ENCODE assay signal across 10 cellular contexts in genomic region chr17:50181601-50182345, GRCh38. TPM values are rescaled to one million over a fixed set of nuclear protein-coding genes. Genes with fewer than 3 reads are reported as not detected.
A peak's percentile ranks its signal among the peaks of the same experiment; 100 is the strongest.
DNase-seq lines count a peak whose midpoint lies in the region; ATAC-seq and TF ChIP-seq lines count a peak whose summit lies in the region.
"Had no signal": no experiment of that assay in that cellular context is flagged by ENCODE, and none has a peak within 500 bp of the region (broad histone marks: within the 10 kb centered on the region; RNA-seq: fewer than 3 reads in every experiment).

No MANE protein-coding gene starts in this region.

- 78 to 79% methylated on average over 10 of the region's 10 CpGs for WGBS in heart right ventricle, 2 donors
- 73 to 80% methylated on average over 10 of the region's 10 CpGs for WGBS in thyroid gland, 2 donors

- H3K36me3 ChIP-seq in heart right ventricle (peaks cover 0 to 22% (median 8%) of the 10 kb centered on the region in 9 donors), thyroid gland (peaks cover 0 to 2% of the 10 kb centered on the region in 2 donors)

- intact Hi-C loops in left ventricle myocardium superior (cut with micrococcal nuclease), result no loop called here
- intact Hi-C loops in heart right ventricle (cut with DNase I), result no loop called here
- intact Hi-C loops in thyroid gland (cut with DNase I), result no loop called here

- TF ChIP-seq CTCF in heart right ventricle (IDR thresholded peaks at IDR 0.05) (no peak), glutamatergic neuron (IDR thresholded peaks at IDR 0.05; ENCODE audit: partially characterized antibody, unreplicated experiment) (no peak), thyroid gland (IDR thresholded peaks at IDR 0.05) (no peak)

- TF ChIP-seq POLR2A in thyroid gland (IDR thresholded peaks at IDR 0.05), result no peak

- peaks cover 5% of the 10 kb centered on the region for H3K27me3 Mint-ChIP-seq in glutamatergic neuron (ENCODE audit: unreplicated experiment)
- H3K27me3 Mint-ChIP-seq: memory B cell had no signal

- H3K4me1 ChIP-seq in heart right ventricle (peaks cover 19 to 42% (median 22%) of the 10 kb centered on the region in 9 donors), thyroid gland (peaks cover 11 to 21% of the 10 kb centered on the region in 2 donors)

- H3K4me3 ChIP-seq in heart right ventricle (no peak overlapping the region), thyroid gland (replicated peaks in 1 of 3) (no peak overlapping the region)
- H3K4me3 ChIP-seq: testis had no signal

- DNase-seq in left ventricle myocardium superior, result peak; percentile 16
- no peak for DNase-seq in heart right ventricle
- DNase-seq in glutamatergic neuron, result no peak
- no peak for DNase-seq in medulla oblongata (ENCODE audit: extremely low spot score)
- no peak for DNase-seq in thyroid gland
- DNase-seq in NCI-H774 (lab: John Stamatoyannopoulos, UW), result no peak
- DNase-seq: testis had no signal

- peak overlapping the region; percentile 23 for H3K27ac Mint-ChIP-seq in glutamatergic neuron (ENCODE audit: unreplicated experiment)
- H3K27ac Mint-ChIP-seq: memory B cell had no signal

- H3K27me3 ChIP-seq in heart right ventricle (no peaks in the 10 kb centered on the region), thyroid gland (no peaks in the 10 kb centered on the region)
- H3K27me3 ChIP-seq: testis had no signal

- no peak for ATAC-seq in left ventricle myocardium superior
- ATAC-seq in heart right ventricle, result no peak

- peak overlapping the region; percentile 27 for H3K4me3 Mint-ChIP-seq in glutamatergic neuron (ENCODE audit: unreplicated experiment)
- H3K4me3 Mint-ChIP-seq: memory B cell had no signal

- H3K27ac ChIP-seq in heart right ventricle, result peak overlapping the region in 2 of 10 donors; percentile 4 to 7
- H3K27ac ChIP-seq in thyroid gland, result no peak overlapping the region
- H3K27ac ChIP-seq: epithelial cell of prostate, testis had no signal

- H3K36me3 Mint-ChIP-seq in glutamatergic neuron (ENCODE audit: unreplicated experiment), result no peaks in the 10 kb centered on the region
- H3K36me3 Mint-ChIP-seq: memory B cell had no signal

- H3K9me3 ChIP-seq in heart right ventricle (no peaks in the 10 kb centered on the region), thyroid gland (no peaks in the 10 kb centered on the region)
- H3K9me3 ChIP-seq: testis had no signal

- peaks cover 31% of the 10 kb centered on the region for H3K4me1 Mint-ChIP-seq in glutamatergic neuron (ENCODE audit: low read depth, unreplicated experiment)

- peaks cover 8% of the 10 kb centered on the region for H3K9me3 Mint-ChIP-seq in glutamatergic neuron (ENCODE audit: unreplicated experiment)
- H3K9me3 Mint-ChIP-seq: memory B cell had no signal

RNA-seq across cellular contexts. Expression of gene SGCA, which starts 16.0 kb away (rescaled TPM):
- 155 TPM for total RNA-seq in left ventricle myocardium superior
- total RNA-seq in heart right ventricle, result 100 to 1,000 TPM; 136 to 204 (median 158) TPM
- polyA plus RNA-seq in heart right ventricle, result 100 to 1,000 TPM; 137 to 314 TPM
- total RNA-seq in glutamatergic neuron (ENCODE audit: unreplicated experiment), result 1.3 TPM
- 1 to 10 TPM in 1 of 4 donors, not detected in 3; 2.0 TPM for total RNA-seq in thyroid gland
- total RNA-seq: M059J had no signal

RNA-seq across cellular contexts. Expression of gene COL1A1, which starts 19.7 kb away (rescaled TPM):
- total RNA-seq in left ventricle myocardium superior (26.8 TPM), heart right ventricle (100 to 1,000 TPM in 1 of 10 donors, 10 to 100 TPM in 9; 31.7 to 455 (median 45.9) TPM), glutamatergic neuron (ENCODE audit: unreplicated experiment) (10.1 TPM), thyroid gland (10 to 100 TPM; 12.2 to 57.3 (median 18.5) TPM)
- polyA plus RNA-seq in heart right ventricle, result 10 to 100 TPM; 30.2 to 81.5 TPM

RNA-seq across cellular contexts. Expression of gene PPP1R9B, which starts 31.3 kb away (rescaled TPM):
- total RNA-seq in left ventricle myocardium superior (37.6 TPM), heart right ventricle (10 to 100 TPM; 17.3 to 45.4 (median 26.9) TPM), glutamatergic neuron (ENCODE audit: unreplicated experiment) (74.0 TPM), thyroid gland (10 to 100 TPM; 28.6 to 37.2 (median 31.9) TPM)
- 10 to 100 TPM; 22.4 to 42.7 TPM for polyA plus RNA-seq in heart right ventricle

RNA-seq across cellular contexts. Expression of gene SAMD14, which starts 51.8 kb away (rescaled TPM):
- total RNA-seq in left ventricle myocardium superior, result 1.2 TPM
- 1 to 10 TPM; 1.5 to 3.8 (median 1.9) TPM for total RNA-seq in heart right ventricle
- polyA plus RNA-seq in heart right ventricle, result 1 to 10 TPM; 1.9 to 3.8 TPM
- total RNA-seq in glutamatergic neuron (ENCODE audit: unreplicated experiment), result 95.0 TPM
- under 1 TPM; 0.24 to 0.81 (median 0.58) TPM for total RNA-seq in thyroid gland

Comparison
In these comparisons a context has a peak if more than half of its experiments do, and no peak if none do; other contexts are left out.
1. RNA of gene SGCA, which starts 16.0 kb away (total RNA-seq): 136 to 204 TPM in heart right ventricle and 155 TPM in left ventricle myocardium superior (single experiment); 1.3 TPM in glutamatergic neuron (single experiment) and 2.0 TPM in thyroid gland; every median in the first group is over 10 times any median in the second.